Comparison of ENCODE assay signal across 8 cellular contexts in genomic region chr2:28356095-28356911, GRCh38. TPM values are rescaled to one million over a fixed set of nuclear protein-coding genes. Genes with fewer than 3 reads are reported as not detected.
DNase-seq lines count a peak whose midpoint lies in the region; ATAC-seq and TF ChIP-seq lines count a peak whose summit lies in the region.

No MANE protein-coding gene starts in this region.

- no peaks in the 10 kb centered on the region for H3K36me3 ChIP-seq in RWPE2 (ENCODE audit: low read depth)
- no peaks in the 10 kb centered on the region for H3K36me3 ChIP-seq in testis (ENCODE audit: low read depth, missing control alignments)

- no peaks in the 10 kb centered on the region for H3K9me3 Mint-ChIP-seq in effector memory CD8-positive, alpha-beta T cell

- TF ChIP-seq POLR2A in testis (IDR thresholded peaks at IDR 0.05) = no peak

- H3K4me3 ChIP-seq in RWPE2 (ENCODE audit: severe bottlenecking) (no peak overlapping the region), testis (no peak overlapping the region)

- intact Hi-C loops in testis (cut with DNase I; ENCODE audit: low total_unique reads) = no loop called here

- WGBS in testis, 2 donors = 33 to 67% methylated on average over 2 to 17 of the region's 17 CpGs

- H3K27ac ChIP-seq in RWPE2 (ENCODE audit: poor library complexity, severe bottlenecking) (no peak overlapping the region), testis (peak overlapping the region; percentile 83 to 84)

- H3K36me3 Mint-ChIP-seq in effector memory CD8-positive, alpha-beta T cell (ENCODE audit: insufficient read depth) = peaks cover 20% of the 10 kb centered on the region

- peak; percentile 40 for ATAC-seq in RWPE2 (ENCODE audit: low read depth)
- ATAC-seq in effector memory CD8-positive, alpha-beta T cell (replicated peaks) = peak; percentile 28

- peak; percentile 30 for DNase-seq in NCI-H748 (lab: John Stamatoyannopoulos, UW; ENCODE audit: unreplicated experiment)
- DNase-seq in NCI-H748 treated with DMSO at 0.1 percent for 48 hours (lab: John Stamatoyannopoulos, UW) = no peak
- no peak for DNase-seq in RWPE2 (ENCODE audit: low spot score)
- peak; percentile 44 to 56 (median 46) for DNase-seq in effector memory CD8-positive, alpha-beta T cell
- DNase-seq in mesenteric fat pad (ENCODE audit: low spot score) = peak; percentile 96
- DNase-seq in testis = peak; percentile 96
- no peak for DNase-seq in NCI-H82 (lab: John Stamatoyannopoulos, UW)
- DNase-seq in cortex of kidney (lab: John Stamatoyannopoulos, UW) = no peak

- no peak overlapping the region for H3K4me3 Mint-ChIP-seq in effector memory CD8-positive, alpha-beta T cell

- H3K4me1 Mint-ChIP-seq in effector memory CD8-positive, alpha-beta T cell (ENCODE audit: low read depth in 2 of 2) = peaks cover 24 to 42% of the 10 kb centered on the region in 2 donors

- H3K27me3 ChIP-seq in RWPE2 (ENCODE audit: insufficient read depth, poor library complexity, severe bottlenecking) (no peaks in the 10 kb centered on the region), testis (no peaks in the 10 kb centered on the region)

- no peaks in the 10 kb centered on the region for H3K9me3 ChIP-seq in RWPE2 (ENCODE audit: severe bottlenecking)
- H3K9me3 ChIP-seq in testis = no peaks in the 10 kb centered on the region

- no peak for TF ChIP-seq CTCF in RWPE2 (IDR thresholded peaks at IDR 0.05; ENCODE audit: poor library complexity, severe bottlenecking)
- no peak for TF ChIP-seq CTCF in testis (IDR thresholded peaks at IDR 0.05)

- H3K27ac Mint-ChIP-seq in effector memory CD8-positive, alpha-beta T cell = peak overlapping the region; percentile 94 to 97

- H3K4me1 ChIP-seq in RWPE2 (ENCODE audit: insufficient read depth, poor library complexity, severe bottlenecking) = no peaks in the 10 kb centered on the region
- H3K4me1 ChIP-seq in testis = peaks cover 19% of the 10 kb centered on the region

- no peaks in the 10 kb centered on the region for H3K27me3 Mint-ChIP-seq in effector memory CD8-positive, alpha-beta T cell

RNA-seq across cellular contexts. Expression of gene FOSL2, which starts 36.4 kb away (rescaled TPM):
- total RNA-seq in mesenteric fat pad = 259 TPM
- total RNA-seq in testis = 10 to 100 TPM; 24.3 to 39.7 TPM
- polyA plus RNA-seq in testis (ENCODE audit: insufficient read depth, low read depth, low replicate concordance) = 14.1 TPM

Comparison
In these comparisons a context has a peak if more than half of its experiments do, and no peak if none do; other contexts are left out.
1. DNase-seq: peak in NCI-H748 (single experiment), effector memory CD8-positive, alpha-beta T cell (3 of 3), mesenteric fat pad (single experiment) and testis (single experiment); none in NCI-H748 treated with DMSO at 0.1 percent for 48 hours (single experiment), RWPE2 (single experiment), NCI-H82 (single experiment) and cortex of kidney (single experiment).